8 cellular contexts compared by ENCODE assay signal in the genomic region with DNA sequence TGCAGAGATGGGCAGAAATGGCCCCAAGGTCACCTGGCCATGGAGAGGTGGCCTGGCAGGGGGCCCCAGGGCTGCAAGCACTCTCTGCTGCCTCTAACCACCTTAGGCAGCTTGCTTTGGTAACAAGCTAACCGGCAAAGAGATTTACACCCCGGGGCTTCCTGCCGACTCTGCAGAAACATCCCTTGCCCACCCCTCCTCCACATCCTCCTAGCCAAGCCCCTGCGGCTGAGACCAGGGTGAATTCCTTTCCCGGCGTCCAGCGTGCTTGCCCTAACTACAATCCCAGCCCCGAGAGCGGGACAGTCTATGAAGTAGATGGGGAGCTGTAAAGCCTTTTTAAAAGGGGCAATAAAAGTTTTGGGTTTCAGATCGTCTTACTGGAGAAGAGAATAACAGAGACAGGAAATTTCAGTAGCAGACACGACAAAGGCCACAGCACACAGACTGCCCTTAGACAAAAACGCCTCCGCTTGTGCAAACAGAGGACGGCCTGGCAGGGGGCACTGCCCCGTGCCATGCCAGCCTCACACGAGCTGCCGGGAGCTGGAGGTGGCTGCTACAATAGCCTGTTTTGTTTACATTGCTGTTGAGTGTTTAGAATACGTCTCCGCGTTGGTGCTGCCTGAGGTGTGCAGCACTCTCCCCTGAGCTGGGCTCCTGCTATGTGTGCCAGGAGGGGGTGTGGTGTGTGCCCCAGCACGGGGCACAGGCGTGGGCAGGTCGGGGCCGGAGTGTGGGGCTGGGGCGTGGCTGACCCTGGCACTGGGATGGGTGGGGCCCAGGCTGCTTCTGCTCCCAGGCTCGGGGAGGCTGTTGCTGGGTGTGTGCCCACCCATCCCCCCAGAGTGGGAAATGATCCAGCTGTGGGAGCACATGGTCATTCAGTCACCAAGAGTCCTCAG. TPM values are rescaled to one million over a fixed set of nuclear protein-coding genes. Genes with fewer than 3 reads are reported as not detected.
DNase-seq lines count a peak whose midpoint lies in the region; FAIRE-seq lines count a peak whose summit lies in the region.

No MANE protein-coding gene starts in this region.

- FAIRE-seq in small intestine (lab: Jason Lieb, UNC): no peak

- 1 to 9% (median 5%) methylated on average over 26 of the region's 26 CpGs for WGBS in small intestine, 3 donors

- no peaks in the 10 kb centered on the region for H3K9me3 ChIP-seq in small intestine (ENCODE audit: control insufficient read depth, low read depth)

- H3K27ac ChIP-seq in small intestine (ENCODE audit: low read depth in 1 of 2, low read length in 1 of 2): no peak overlapping the region

- H3K4me3 ChIP-seq in small intestine (ENCODE audit: low read depth in 1 of 2, low read length in 2 of 2): no peak overlapping the region

- peak; percentile 34 for DNase-seq in activated gamma-delta T cell treated with Interleukin-2 at 50 U/mL for 16 hours
- no peak for DNase-seq in activated gamma-delta T cell (lab: John Stamatoyannopoulos, UW)
- DNase-seq in RPMI8226: peak; percentile 60
- peak; percentile 77 for DNase-seq in globus pallidus (ENCODE audit: low spot score)
- peak; percentile 29 for DNase-seq in small intestine
- DNase-seq in NCI-H524 treated with DMSO at 0.1 percent for 48 hours (lab: John Stamatoyannopoulos, UW): no peak
- DNase-seq in HCEC 1CT: no peak
- no peak for DNase-seq in KG1 (lab: John Stamatoyannopoulos, UW)

- H3K4me1 ChIP-seq in small intestine (ENCODE audit: control insufficient read depth in 2 of 2, insufficient read depth in 1 of 2, low read depth in 1 of 2, low read length in 1 of 2): peaks cover 0 to 4% of the 10 kb centered on the region in 2 donors

- H3K27me3 ChIP-seq in small intestine (ENCODE audit: control insufficient read depth in 2 of 2, insufficient read depth in 2 of 2, low read length in 2 of 2): no peaks in the 10 kb centered on the region

- no peaks in the 10 kb centered on the region for H3K36me3 ChIP-seq in small intestine (ENCODE audit: control insufficient read depth in 2 of 2, insufficient read depth in 2 of 2, low read length in 2 of 2)

RNA-seq across cellular contexts. Expression of gene MYMK, which starts 15.3 kb away (rescaled TPM):
- not detected for polyA plus RNA-seq in small intestine

RNA-seq across cellular contexts. Expression of gene ADAMTSL2, which starts 25.1 kb away (rescaled TPM):
- 1 to 10 TPM in 1 of 3 donors, under 1 TPM in 2; 0.22 to 1.2 (median 0.27) TPM for polyA plus RNA-seq in small intestine

RNA-seq across cellular contexts. Expression of gene SLC2A6, which starts 30.5 kb away (rescaled TPM):
- 1 to 10 TPM in 2 of 3 donors, under 1 TPM in 1; 0.89 to 2.5 (median 1.6) TPM for polyA plus RNA-seq in small intestine

RNA-seq across cellular contexts. Expression of gene CACFD1, which starts 49.7 kb away (rescaled TPM):
- 10 to 100 TPM; 27.0 to 30.8 (median 28.2) TPM for polyA plus RNA-seq in small intestine

Comparison
In these comparisons a context has a peak if more than half of its experiments do, and no peak if none do; other contexts are left out.
1. DNase-seq: peak in activated gamma-delta T cell treated with Interleukin-2 at 50 U/mL for 16 hours (single experiment), RPMI8226 (single experiment), globus pallidus (single experiment) and small intestine (single experiment); none in activated gamma-delta T cell (single experiment), NCI-H524 treated with DMSO at 0.1 percent for 48 hours (single experiment), HCEC 1CT (single experiment) and KG1 (single experiment).